Comparison of ENCODE assay signal across 8 cellular contexts in genomic region chr19:35716985-35717664, GRCh38. TPM values are rescaled to one million over a fixed set of nuclear protein-coding genes. Genes with fewer than 3 reads are reported as not detected.
DNase-seq lines count a peak whose midpoint lies in the region; ATAC-seq and TF ChIP-seq lines count a peak whose summit lies in the region.

No MANE protein-coding gene starts in this region.

- peaks cover 0 to 27% (median 9%) of the 10 kb centered on the region in 9 donors for H3K36me3 ChIP-seq in heart right ventricle

- H3K27ac Mint-ChIP-seq in progenitor cell of endocrine pancreas = peak overlapping the region; percentile 97

- peaks cover 2% of the 10 kb centered on the region for H3K36me3 Mint-ChIP-seq in progenitor cell of endocrine pancreas (ENCODE audit: insufficient read depth)

- H3K27me3 ChIP-seq in heart right ventricle = no peaks in the 10 kb centered on the region

- H3K4me1 Mint-ChIP-seq in progenitor cell of endocrine pancreas (ENCODE audit: low read depth) = peaks cover 21% of the 10 kb centered on the region

- ATAC-seq in HG02588 (IDR thresholded peaks at IDR 0.05; ENCODE audit: unreplicated experiment) = peak; percentile 54
- peak; percentile 93 to 97 (median 95) for ATAC-seq in heart right ventricle

- H3K27me3 Mint-ChIP-seq in progenitor cell of endocrine pancreas = no peaks in the 10 kb centered on the region

- peaks cover 6 to 34% (median 27%) of the 10 kb centered on the region in 9 donors for H3K4me1 ChIP-seq in heart right ventricle

- no peak for DNase-seq in GM12865 (ENCODE audit: low read depth)
- DNase-seq in NCI-H1105 (lab: John Stamatoyannopoulos, UW) = peak; percentile 95
- peak; percentile 77 to 84 for DNase-seq in SW 1271 (lab: John Stamatoyannopoulos, UW)
- DNase-seq in amniotic epithelial cell (ENCODE audit: low read depth) = peak; percentile 94
- DNase-seq in heart right ventricle = peak; percentile 95 to 96
- DNase-seq in progenitor cell of endocrine pancreas (ENCODE audit: low spot score, unreplicated experiment) = peak; percentile 78
- peak; percentile 96 for DNase-seq in ureter (ENCODE audit: low spot score)

- no peaks in the 10 kb centered on the region for H3K9me3 ChIP-seq in heart right ventricle

- intact Hi-C loops in heart right ventricle (cut with DNase I) = loop anchor here in 9 of 10 donors (1.0 to 10.0 kb wide), 15 partner anchors 15 to 214 kb away; partner anchors contain the start of genes TMEM147 (in 5 of the 9), DMKN (in 1 of the 9), PROSER3 (in 1 of the 9) and PSENEN (in 1 of the 9)

- H3K9me3 Mint-ChIP-seq in progenitor cell of endocrine pancreas (ENCODE audit: low read depth) = no peaks in the 10 kb centered on the region

- TF ChIP-seq CTCF in GM12865 (IDR thresholded peaks at IDR 0.05; ENCODE audit: insufficient read depth, low read depth, low read length, missing control alignments) = peak; percentile 72
- peak; percentile 77 to 96 (median 93) for TF ChIP-seq CTCF in heart right ventricle (IDR thresholded peaks at IDR 0.05)
- peak; percentile 85 for TF ChIP-seq CTCF in progenitor cell of endocrine pancreas (IDR thresholded peaks at IDR 0.05; ENCODE audit: unreplicated experiment)

- WGBS in heart right ventricle, 2 donors = 0% methylated on average over 61 of the region's 61 CpGs

- peak overlapping the region; percentile 90 for H3K4me3 ChIP-seq in GM12865 (ENCODE audit: low read depth, low read length)
- peak overlapping the region; percentile 36 to 98 (median 82) for H3K4me3 ChIP-seq in heart right ventricle

- peak overlapping the region; percentile 82 for H3K4me3 Mint-ChIP-seq in progenitor cell of endocrine pancreas (ENCODE audit: low read depth)

- peak overlapping the region; percentile 78 to 97 (median 92) for H3K27ac ChIP-seq in heart right ventricle

RNA-seq across cellular contexts. Expression of gene KMT2B, which starts 0.7 kb away (rescaled TPM):
- total RNA-seq in heart right ventricle (10 to 100 TPM; 10.8 to 19.2 (median 14.6) TPM), progenitor cell of endocrine pancreas (65.0 and 70.2 TPM in 2 replicates), ureter (43.7 TPM)
- 10 to 100 TPM; 15.0 to 28.7 TPM for polyA plus RNA-seq in heart right ventricle

RNA-seq across cellular contexts. Expression of gene ZBTB32, which starts 12.8 kb away (rescaled TPM):
- under 1 TPM in 1 of 10 donors, not detected in 9; 0.12 TPM for total RNA-seq in heart right ventricle
- under 1 TPM in 1 of 2 donors, not detected in 1; 0.03 TPM for polyA plus RNA-seq in heart right ventricle
- total RNA-seq in progenitor cell of endocrine pancreas = not detected in 2 replicates
- total RNA-seq in ureter = not detected

RNA-seq across cellular contexts. Expression of gene IGFLR1, which starts 25.1 kb away (rescaled TPM):
- total RNA-seq in heart right ventricle (10 to 100 TPM in 1 of 10 donors, 1 to 10 TPM in 9; 1.1 to 17.1 (median 2.3) TPM), progenitor cell of endocrine pancreas (5.1 TPM in 2 replicates), ureter (14.7 TPM)
- polyA plus RNA-seq in heart right ventricle = 10 to 100 TPM in 1 of 2 donors, 1 to 10 TPM in 1; 6.6 to 13.3 TPM

RNA-seq across cellular contexts. Expression of gene U2AF1L4, which starts 28.1 kb away (rescaled TPM):
- total RNA-seq in heart right ventricle = 10 to 100 TPM; 17.4 to 35.1 (median 20.3) TPM
- 10 to 100 TPM; 11.5 to 57.7 TPM for polyA plus RNA-seq in heart right ventricle
- 35.5 and 37.4 TPM in 2 replicates for total RNA-seq in progenitor cell of endocrine pancreas
- 32.9 TPM for total RNA-seq in ureter

RNA-seq across cellular contexts. Expression of gene PSENEN, which starts 28.3 kb away (rescaled TPM):
- 10 to 100 TPM; 34.8 to 70.7 (median 44.9) TPM for total RNA-seq in heart right ventricle
- 100 to 1,000 TPM in 1 of 2 donors, 10 to 100 TPM in 1; 69.3 to 149 TPM for polyA plus RNA-seq in heart right ventricle
- total RNA-seq in progenitor cell of endocrine pancreas = 81.4 and 83.8 TPM in 2 replicates
- 81.1 TPM for total RNA-seq in ureter
